Comparison of ENCODE assay signal across 10 cellular contexts in the genomic region with DNA sequence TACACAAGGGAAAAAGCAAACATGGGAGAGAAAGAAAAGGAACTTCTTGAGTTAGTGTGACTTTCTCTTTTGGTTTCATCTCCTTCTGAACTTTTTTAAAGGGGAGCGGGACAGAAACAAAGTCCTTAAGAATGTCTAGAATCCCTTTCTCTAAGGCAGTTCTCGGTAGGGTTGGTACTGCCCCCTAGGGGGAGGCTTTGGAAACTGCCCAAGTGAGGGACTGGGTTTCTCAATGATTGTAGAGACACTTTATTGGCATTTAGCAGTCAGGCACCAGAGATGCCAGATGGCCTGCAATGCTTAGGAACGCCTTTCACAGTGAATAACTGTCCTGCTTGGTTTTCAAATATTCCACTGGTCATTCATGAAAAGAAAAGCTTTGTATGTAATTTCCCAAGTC.
A peak's percentile ranks its signal among the peaks of the same experiment; 100 is the strongest.
DNase-seq lines count a peak whose midpoint lies in the region; ATAC-seq and TF ChIP-seq lines count a peak whose summit lies in the region.
"Had no signal": no experiment of that assay in that cellular context is flagged by ENCODE, and none has a peak within 500 bp of the region (broad histone marks: within the 10 kb centered on the region; RNA-seq: fewer than 3 reads in every experiment).

No MANE protein-coding gene starts in this region.

- H3K9me2 ChIP-seq in MM.1S (replicated peaks; ENCODE audit: insufficient read depth, low read length) = no peaks in the 10 kb centered on the region

- intact Hi-C loops in body of pancreas (cut with DNase I) = no loop called here

- peaks cover 4% of the 10 kb centered on the region for H3K9me3 Mint-ChIP-seq in osteocyte (ENCODE audit: unreplicated experiment)
- H3K9me3 Mint-ChIP-seq: stimulated activated naive CD8-positive, alpha-beta T cell treated with anti-CD3 and anti-CD28 coated beads, Interleukin-15, Interleukin-2, amounts not matched to agents 100 ng/mL and 50 ng/mL, for 24 hours had no signal

- POLR2A ChIA-PET in GM10248 (lab: Yijun Ruan, JAX) = no interaction called here

- no peaks in the 10 kb centered on the region for H3K4me1 ChIP-seq in MM.1S (ENCODE audit: low read length)
- H3K4me1 ChIP-seq in body of pancreas = peaks cover 13% of the 10 kb centered on the region
- H3K4me1 ChIP-seq: SJSA1 had no signal

- no peak overlapping the region for H3K9ac ChIP-seq in MM.1S (ENCODE audit: low read length)

- CTCF ChIA-PET in GM10248 (lab: Yijun Ruan, JAX) = no interaction called here

- H3K36me3 ChIP-seq in MM.1S (replicated peaks; ENCODE audit: insufficient read depth, low read length) = no peaks in the 10 kb centered on the region
- H3K36me3 ChIP-seq in body of pancreas (replicated peaks in 1 of 2; ENCODE audit: insufficient read depth in 1 of 2, low read depth in 2 of 2) = no peaks in the 10 kb centered on the region
- H3K36me3 ChIP-seq: SJSA1 had no signal

- 35 to 36% methylated on average over 3 of the region's 3 CpGs for whole genome bisulfite sequencing in body of pancreas, 2 donors

- no peak for TF ChIP-seq POLR2A in body of pancreas (IDR thresholded peaks at IDR 0.05)

- no peaks in the 10 kb centered on the region for H3K79me2 ChIP-seq in MM.1S (ENCODE audit: low read length)

- H3K4me2 ChIP-seq in MM.1S (ENCODE audit: low read depth, low read length) = no peak overlapping the region

- H3K36me3 Mint-ChIP-seq in osteocyte (ENCODE audit: unreplicated experiment) = no peaks in the 10 kb centered on the region

- no peaks in the 10 kb centered on the region for H3K27me3 ChIP-seq in MM.1S (replicated peaks; ENCODE audit: insufficient read depth, low read length)
- no peaks in the 10 kb centered on the region for H3K27me3 ChIP-seq in body of pancreas
- H3K27me3 ChIP-seq: SJSA1 had no signal

- H3K4me3 Mint-ChIP-seq in osteocyte (ENCODE audit: unreplicated experiment) = no peak overlapping the region
- H3K4me3 Mint-ChIP-seq: stimulated activated naive CD8-positive, alpha-beta T cell treated with anti-CD3 and anti-CD28 coated beads, Interleukin-15, Interleukin-2, amounts not matched to agents 100 ng/mL and 50 ng/mL, for 24 hours had no signal

- H3K27ac ChIP-seq in MM.1S (ENCODE audit: low read length) = no peak overlapping the region
- no peak overlapping the region for H3K27ac ChIP-seq in body of pancreas
- H3K27ac ChIP-seq: SJSA1 had no signal

- no peak overlapping the region for H3K4me3 ChIP-seq in MM.1S (ENCODE audit: low read length)
- no peak overlapping the region for H3K4me3 ChIP-seq in body of pancreas
- H3K4me3 ChIP-seq: SJSA1 had no signal

- peak; percentile 85 for ATAC-seq in GM19463 (IDR thresholded peaks at IDR 0.05; ENCODE audit: unreplicated experiment)
- ATAC-seq in body of pancreas = peak; percentile 67
- no peak for ATAC-seq in HG02970 (IDR thresholded peaks at IDR 0.05; ENCODE audit: low FRiP score, unreplicated experiment)

- TF ChIP-seq CTCF in GM10248 (IDR thresholded peaks at IDR 0.05; ENCODE audit: control extremely low read depth, extremely low read depth, low read depth, missing control alignments) = peak; percentile 36
- TF ChIP-seq CTCF in MM.1S (IDR thresholded peaks at IDR 0.05; ENCODE audit: low read length) = peak; percentile 70
- TF ChIP-seq CTCF in body of pancreas (IDR thresholded peaks at IDR 0.05) = peak; percentile 13 to 61 (median 50)
- TF ChIP-seq CTCF in osteocyte (IDR thresholded peaks at IDR 0.05) = peak; percentile 41

- DNase-seq in GM10248 (ENCODE audit: extremely low spot score) (peak; percentile 1), MM.1S (peak; percentile 48), body of pancreas (peak; percentile 59 to 70 (median 65)), osteocyte (ENCODE audit: extremely low spot score, unreplicated experiment) (no peak), AG08396 (ENCODE audit: low spot score) (no peak), mucosa of gallbladder (ENCODE audit: low spot score) (no peak)

- H3K4me1 Mint-ChIP-seq in osteocyte (ENCODE audit: unreplicated experiment) = peaks cover 29% of the 10 kb centered on the region

- H4K20me1 ChIP-seq in MM.1S (ENCODE audit: insufficient read depth, low read length) = no peaks in the 10 kb centered on the region

- H3K27ac Mint-ChIP-seq in osteocyte (ENCODE audit: unreplicated experiment) = no peak overlapping the region
- H3K27ac Mint-ChIP-seq: stimulated activated naive CD8-positive, alpha-beta T cell treated with anti-CD3 and anti-CD28 coated beads, Interleukin-15, Interleukin-2, amounts not matched to agents 100 ng/mL and 50 ng/mL, for 24 hours had no signal

- H2AFZ ChIP-seq in MM.1S (ENCODE audit: low read length) = no peak overlapping the region

- no peaks in the 10 kb centered on the region for H3K27me3 Mint-ChIP-seq in osteocyte (ENCODE audit: unreplicated experiment)

- no peaks in the 10 kb centered on the region for H3F3A ChIP-seq in MM.1S (ENCODE audit: insufficient read depth, low read length)

- H3K9me3 ChIP-seq in MM.1S (replicated peaks; ENCODE audit: insufficient read depth, low read length) (no peaks in the 10 kb centered on the region), body of pancreas (no peaks in the 10 kb centered on the region)
- H3K9me3 ChIP-seq: SJSA1 had no signal

Comparison
In these comparisons a context has a peak if more than half of its experiments do, and no peak if none do; other contexts are left out.
1. DNase-seq: peak in GM10248 (single experiment), MM.1S (single experiment) and body of pancreas (4 of 4); none in osteocyte (single experiment), AG08396 (single experiment) and mucosa of gallbladder (single experiment).
2. Peak in every context shown above with its lines, with median percentiles within 50 percentile points of each other: CTCF ChIP-seq.